ENCODE assay signal across 15 cellular contexts in genomic region chr15:35062164-35063099, GRCh38. TPM values are rescaled to one million over a fixed set of nuclear protein-coding genes. Genes with fewer than 3 reads are reported as not detected.
DNase-seq lines count a peak whose midpoint lies in the region; ATAC-seq, FAIRE-seq and TF ChIP-seq lines count a peak whose summit lies in the region.
"Had no signal": no experiment of that assay in that cellular context is flagged by ENCODE, and none has a peak within 500 bp of the region (broad histone marks: within the 10 kb centered on the region; RNA-seq: fewer than 3 reads in every experiment).

No MANE protein-coding gene starts in this region.

- no peak for TF ChIP-seq CTCF in epithelial cell of esophagus (IDR thresholded peaks at IDR 0.05; ENCODE audit: insufficient read depth, low read depth, low read length, missing control alignments)
- no peak for TF ChIP-seq CTCF in pancreas (IDR thresholded peaks at IDR 0.05)

- H3K27ac ChIP-seq in pancreas = no peak overlapping the region
- H3K27ac ChIP-seq: tibial nerve had no signal

- no peak overlapping the region for H3K4me3 ChIP-seq in epithelial cell of esophagus (ENCODE audit: low read length)
- H3K4me3 ChIP-seq in pancreas = no peak overlapping the region
- H3K4me3 ChIP-seq: tibial nerve had no signal

- H3K36me3 ChIP-seq in pancreas = no peaks in the 10 kb centered on the region
- H3K36me3 ChIP-seq: tibial nerve had no signal

- H3K4me1 ChIP-seq in pancreas = no peaks in the 10 kb centered on the region

- 97 to 98% methylated on average over 1 of the region's 1 CpG for whole genome bisulfite sequencing in pancreas, 2 donors

- no peak for FAIRE-seq in pancreas (lab: Jason Lieb, UNC)
- FAIRE-seq: small intestine had no signal

- no peaks in the 10 kb centered on the region for H3K27me3 ChIP-seq in pancreas
- H3K27me3 ChIP-seq: tibial nerve had no signal

- H3K9me3 ChIP-seq in pancreas = no peaks in the 10 kb centered on the region
- H3K9me3 ChIP-seq: tibial nerve had no signal

- in situ Hi-C loops in G401 (cut with HindIII; ENCODE audit: low sequenced_read_pairs) = no loop called here

- ATAC-seq in GM21528 (IDR thresholded peaks at IDR 0.05; ENCODE audit: low FRiP score, unreplicated experiment) = peak; percentile 66
- ATAC-seq in HG03196 (IDR thresholded peaks at IDR 0.05; ENCODE audit: unreplicated experiment) = peak; percentile 65
- ATAC-seq in pancreas = no peak
- ATAC-seq: activated T-cell treated with anti-CD3 and anti-CD28 coated beads, Interleukin-2, amount 50 U/mL, for 72 hours; naive thymus-derived CD8-positive, alpha-beta T cell had no signal

- intact Hi-C loops in pancreas (cut with DNase I) = no loop called here

- DNase-seq in G401 (ENCODE audit: low spot score) (peak; percentile 27), epithelial cell of esophagus (ENCODE audit: low read depth) (peak; percentile 45), pancreas (no peak), NCI-H748 (lab: John Stamatoyannopoulos, UW; ENCODE audit: unreplicated experiment) (no peak), NCI-H526 treated with DMSO at 0.1 percent for 48 hours (lab: John Stamatoyannopoulos, UW) (no peak), NCI-H524 (lab: John Stamatoyannopoulos, UW) (no peak)
- DNase-seq: activated T-cell treated with anti-CD3 and anti-CD28 coated beads, Interleukin-2, amount 50 U/mL, for 72 hours; naive thymus-derived CD8-positive, alpha-beta T cell; NCI-H187 treated with DMSO at 0.1 percent for 48 hours; small intestine had no signal

RNA-seq across cellular contexts. Expression of gene NANOGP8, which starts 22.7 kb away (rescaled TPM):
- total RNA-seq in G401 (2014; rRNA removed; shearing (Covaris generic)) = 1.7 TPM in 1 of 2 replicates, not detected in the other
- total RNA-seq in pancreas = under 1 TPM in 3 of 6 donors, not detected in 3; 0.43 to 0.78 (median 0.69) TPM
- polyA plus RNA-seq in pancreas = under 1 TPM in 1 of 2 donors, not detected in 1; 0.80 TPM
- total RNA-seq: A172; activated T-cell treated with anti-CD3 and anti-CD28 coated beads, Interleukin-2, amount 50 U/mL, for 72 hours; naive thymus-derived CD8-positive, alpha-beta T cell had no signal
- polyA plus RNA-seq: IgD-negative memory B cell, small intestine had no signal

Comparison
In these comparisons a context has a peak if more than half of its experiments do, and no peak if none do; other contexts are left out.
1. DNase-seq: peak in G401 (single experiment) and epithelial cell of esophagus (single experiment); none in pancreas (0 of 6), NCI-H748 (single experiment), NCI-H526 treated with DMSO at 0.1 percent for 48 hours (single experiment) and NCI-H524 (0 of 2).
2. ATAC-seq: peak in GM21528 (single experiment) and HG03196 (single experiment); none in pancreas (0 of 4).